Comparison of ENCODE assay signal across 8 cellular contexts in the genomic region with DNA sequence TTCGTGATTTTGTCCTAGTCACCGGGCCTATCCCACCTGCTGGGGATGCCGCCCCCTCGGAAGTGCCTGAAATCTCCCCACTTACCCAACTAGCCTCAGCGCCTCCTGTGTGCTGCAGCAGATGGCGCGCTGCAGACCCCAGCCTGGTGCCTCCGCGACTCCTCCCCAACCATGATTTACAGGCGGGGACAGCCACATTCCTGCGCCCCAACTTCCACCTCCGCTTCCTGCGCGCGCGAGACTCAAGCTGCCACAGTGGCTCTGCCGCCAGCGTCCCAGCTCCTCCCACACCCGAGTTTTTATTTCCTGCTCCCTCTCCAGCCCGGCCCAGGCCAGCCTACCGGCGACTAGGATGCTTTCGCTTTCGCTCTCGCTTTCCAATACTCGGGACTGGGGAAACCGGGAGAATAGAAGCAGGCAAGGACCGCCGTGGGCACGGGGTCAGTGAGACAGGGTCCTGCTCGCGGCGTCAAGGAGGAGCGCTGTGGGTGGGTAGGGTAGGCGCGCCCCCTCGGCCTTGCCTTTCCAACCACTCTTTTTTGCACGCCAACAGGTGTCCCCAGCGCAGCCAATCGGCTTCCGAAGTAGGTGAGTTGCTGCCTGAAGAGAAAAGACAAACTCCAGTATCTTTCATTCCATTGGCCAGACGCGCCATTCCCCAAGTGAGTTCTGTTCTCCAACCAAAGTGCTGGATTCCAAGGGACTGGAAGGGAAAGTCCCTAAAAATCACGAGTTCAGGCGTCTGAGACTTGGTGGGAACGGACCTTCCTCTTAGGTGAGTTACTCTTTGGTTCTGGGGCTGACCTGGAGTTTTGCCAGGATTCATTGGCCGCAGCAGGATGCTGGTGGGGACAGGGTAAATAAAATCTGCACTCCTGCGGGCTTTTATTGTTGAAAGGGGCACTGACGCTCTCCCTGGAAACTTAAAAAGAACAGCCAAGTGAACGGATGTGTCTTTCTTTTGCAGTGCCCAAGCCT. TPM values are rescaled to one million over a fixed set of nuclear protein-coding genes. Genes with fewer than 3 reads are reported as not detected.
DNase-seq lines count a peak whose midpoint lies in the region; ATAC-seq and TF ChIP-seq lines count a peak whose summit lies in the region.

TSS of gene FAM111A (plus strand) at position 327 of the 978 bp plus-strand sequence. CDS start 6,017 bp downstream, outside the sequence.

- H3K9me3 ChIP-seq in left lung: no peaks in the 10 kb centered on the region

- ATAC-seq in GM18909 (IDR thresholded peaks at IDR 0.05; ENCODE audit: poor library complexity, unreplicated experiment) (peak; percentile 76), HG03175 (IDR thresholded peaks at IDR 0.05; ENCODE audit: unreplicated experiment) (peak; percentile 73), left lung (peak; percentile 93)

- peak; percentile 31 for TF ChIP-seq CTCF in AG10803 (conservative IDR thresholded peaks at IDR 0.05; ENCODE audit: low read length)
- peak in 1 of 2 donors; percentile 23 for TF ChIP-seq CTCF in left lung (IDR thresholded peaks at IDR 0.05)

- H3K27me3 ChIP-seq in left lung: no peaks in the 10 kb centered on the region

- H3K27ac ChIP-seq in left lung: peak within 1 kb of the TSS; percentile 95 to 96

- DNase-seq in AG10803 (ENCODE audit: low read depth): peak; percentile 85
- DNase-seq in NCI-H460 (ENCODE audit: extremely low read depth, low read depth): peak; percentile 54
- DNase-seq in activated CD4-positive, alpha-beta T cell treated with anti-CD3 and anti-CD28 coated beads, Interleukin-2, amount 50 U/mL, for 24 hours (ENCODE audit: low read depth in 1 of 2, low spot score in 1 of 2): peak; percentile 45 to 68
- DNase-seq in dermis microvascular lymphatic vessel endothelial cell (ENCODE audit: low read depth in 2 of 2): peak; percentile 85 to 91
- DNase-seq in left lung: peak; percentile 94 to 98
- DNase-seq in stimulated activated CD4-positive, alpha-beta T cell treated with anti-CD3 and anti-CD28 coated beads, Interleukin-2, amount 100 ng/mL, for 4 hours (ENCODE audit: low read depth): peak; percentile 69

- H3K4me3 ChIP-seq in AG10803 (ENCODE audit: low read length) (peak within 1 kb of the TSS; percentile 87), left lung (peak within 1 kb of the TSS; percentile 61 to 78)

- peaks cover 0 to 7% of the 10 kb centered on the region in 2 donors for H3K36me3 ChIP-seq in left lung

- intact Hi-C loops in left lung (cut with DNase I): no loop called here

- peaks cover 15 to 56% of the 10 kb centered on the region in 2 donors for H3K4me1 ChIP-seq in left lung

RNA-seq across cellular contexts. Expression of gene FAM111A, which starts in this region (rescaled TPM):
- total RNA-seq in NCI-H460 (2014; rRNA removed; shearing (Covaris generic)): 28.3 and 30.9 TPM in 2 replicates
- polyA plus RNA-seq in NCI-H460 (2014; cell fraction: nucleus; rRNA removed): 55.9 and 59.5 TPM in 2 replicates
- total RNA-seq in dermis microvascular lymphatic vessel endothelial cell (46.3 and 47.0 TPM in 2 replicates), left lung (10 to 100 TPM; 50.3 to 55.9 TPM)

Comparison
In these comparisons a context has a peak if more than half of its experiments do, and no peak if none do; other contexts are left out.
1. Peak in every context shown above with its lines: DNase-seq, ATAC-seq, H3K4me3 ChIP-seq and H3K27ac ChIP-seq.